Comparison of ENCODE assay signal across 1 cellular context in the genomic region with DNA sequence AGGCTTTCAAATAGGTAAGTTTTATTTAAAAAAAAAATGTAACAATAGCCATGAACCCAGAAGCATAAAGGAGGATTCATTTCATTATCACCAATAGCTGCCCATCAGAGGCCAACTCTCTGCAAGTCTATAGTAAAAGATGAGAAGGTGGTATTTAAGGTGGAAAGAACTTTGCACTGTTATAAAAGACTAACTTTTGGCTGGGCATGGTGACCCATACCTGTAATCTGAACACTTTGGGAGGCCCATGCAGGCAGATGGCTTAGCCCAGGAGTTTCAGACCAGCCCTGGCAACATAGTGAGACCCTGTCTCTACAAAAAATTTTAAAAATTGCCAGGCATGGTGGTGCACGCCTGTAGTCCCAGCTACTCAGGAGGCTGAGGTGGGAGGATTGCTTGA.
TF ChIP-seq lines count a peak whose summit lies in the region.

No MANE protein-coding gene starts in this region.

TF ChIP-seq in HepG2, 621 proteins besides CTCF, POLR2A, EP300 and RAD21 (continued from another document):
- no peak for TF ChIP-seq PBX2 (CRISPR knock-in tag; IDR thresholded peaks at IDR 0.05)
TF ChIP-seq in HepG2: peak in this region for 0.
